Comparison of ENCODE assay signal across 8 cellular contexts in the genomic region with DNA sequence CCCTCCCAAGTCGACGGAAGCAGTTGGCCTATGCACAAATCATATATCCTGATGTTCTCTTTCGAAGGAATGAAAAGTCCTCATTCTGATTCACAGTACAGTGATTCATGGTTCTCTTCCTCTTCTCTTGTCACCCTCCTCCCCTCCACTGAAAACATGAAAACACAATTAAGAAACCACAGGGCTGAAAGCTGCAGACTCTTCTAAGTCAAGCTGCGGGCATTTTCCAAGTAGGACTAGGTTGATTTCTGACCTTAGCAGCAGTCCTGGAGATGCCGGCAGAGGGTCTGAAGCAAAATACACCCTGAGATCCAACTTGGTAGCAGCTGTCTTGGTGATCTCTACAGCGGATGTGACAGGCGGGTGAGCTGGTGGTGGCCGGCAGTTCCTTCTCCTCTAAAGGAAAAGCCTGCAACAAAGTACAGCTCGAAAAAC. TPM values are rescaled to one million over a fixed set of nuclear protein-coding genes. Genes with fewer than 3 reads are reported as not detected.
DNase-seq lines count a peak whose midpoint lies in the region; ATAC-seq and TF ChIP-seq lines count a peak whose summit lies in the region.

No MANE protein-coding gene starts in this region.

- no peak overlapping the region for H3K4me3 ChIP-seq in RWPE2 (ENCODE audit: severe bottlenecking)

- peak; percentile 37 for ATAC-seq in GM21786 (IDR thresholded peaks at IDR 0.05; ENCODE audit: unreplicated experiment)
- peak; percentile 66 for ATAC-seq in RWPE2 (ENCODE audit: low read depth)
- peak; percentile 70 for ATAC-seq in foreskin keratinocyte
- peak; percentile 51 for ATAC-seq in stimulated activated naive CD8-positive, alpha-beta T cell treated with anti-CD3 and anti-CD28 coated beads, Interleukin-15, Interleukin-2, amounts not matched to agents 100 U/mL and 50 U/mL, for 24 hours
- ATAC-seq in HG03378 (IDR thresholded peaks at IDR 0.05; ENCODE audit: unreplicated experiment) = no peak
- no peak for ATAC-seq in HG02840 (IDR thresholded peaks at IDR 0.05; ENCODE audit: low FRiP score, unreplicated experiment)

- TF ChIP-seq CTCF in RWPE2 (IDR thresholded peaks at IDR 0.05; ENCODE audit: poor library complexity, severe bottlenecking) = no peak
- TF ChIP-seq CTCF in foreskin keratinocyte (conservative IDR thresholded peaks at IDR 0.05) = no peak

- H3K27me3 ChIP-seq in RWPE2 (ENCODE audit: insufficient read depth, poor library complexity, severe bottlenecking) (no peaks in the 10 kb centered on the region), foreskin keratinocyte (no peaks in the 10 kb centered on the region)

- H3K27ac ChIP-seq in RWPE2 (ENCODE audit: poor library complexity, severe bottlenecking) = peak overlapping the region; percentile 96
- peak overlapping the region; percentile 96 for H3K27ac ChIP-seq in foreskin keratinocyte

- H3K36me3 ChIP-seq in RWPE2 (ENCODE audit: low read depth) = no peaks in the 10 kb centered on the region

- H3K9me3 ChIP-seq in RWPE2 (ENCODE audit: severe bottlenecking) = no peaks in the 10 kb centered on the region

- DNase-seq in CD1c-positive myeloid dendritic cell (ENCODE audit: extremely low spot score) = peak; percentile 71
- no peak for DNase-seq in RWPE2 (ENCODE audit: low spot score)
- DNase-seq in foreskin keratinocyte = peak; percentile 75 to 90
- DNase-seq in stimulated activated naive CD8-positive, alpha-beta T cell treated with anti-CD3 and anti-CD28 coated beads, Interleukin-15, Interleukin-2, amounts not matched to agents 100 U/mL and 50 U/mL, for 24 hours = peak; percentile 22
- no peak for DNase-seq in AG08396 (ENCODE audit: low spot score)

- peaks cover 49% of the 10 kb centered on the region for H3K4me1 ChIP-seq in RWPE2 (ENCODE audit: insufficient read depth, poor library complexity, severe bottlenecking)
- H3K4me1 ChIP-seq in foreskin keratinocyte = peaks cover 38% of the 10 kb centered on the region

RNA-seq across cellular contexts. Expression of a gene that starts 6.2 kb away (rescaled TPM):
- total RNA-seq in foreskin keratinocyte = 13.3 and 17.7 TPM in 2 replicates
- 4.0 and 4.9 TPM in 2 replicates for polyA plus RNA-seq in foreskin keratinocyte

Comparison
In these comparisons a context has a peak if more than half of its experiments do, and no peak if none do; other contexts are left out.
1. DNase-seq: peak in CD1c-positive myeloid dendritic cell (single experiment), foreskin keratinocyte (2 of 2) and stimulated activated naive CD8-positive, alpha-beta T cell treated with anti-CD3 and anti-CD28 coated beads, Interleukin-15, Interleukin-2, amounts not matched to agents 100 U/mL and 50 U/mL, for 24 hours (single experiment); none in RWPE2 (single experiment) and AG08396 (single experiment).
2. ATAC-seq: peak in GM21786 (single experiment), RWPE2 (single experiment), foreskin keratinocyte (single experiment) and stimulated activated naive CD8-positive, alpha-beta T cell treated with anti-CD3 and anti-CD28 coated beads, Interleukin-15, Interleukin-2, amounts not matched to agents 100 U/mL and 50 U/mL, for 24 hours (single experiment); none in HG03378 (single experiment) and HG02840 (single experiment).